In the genomic region with DNA sequence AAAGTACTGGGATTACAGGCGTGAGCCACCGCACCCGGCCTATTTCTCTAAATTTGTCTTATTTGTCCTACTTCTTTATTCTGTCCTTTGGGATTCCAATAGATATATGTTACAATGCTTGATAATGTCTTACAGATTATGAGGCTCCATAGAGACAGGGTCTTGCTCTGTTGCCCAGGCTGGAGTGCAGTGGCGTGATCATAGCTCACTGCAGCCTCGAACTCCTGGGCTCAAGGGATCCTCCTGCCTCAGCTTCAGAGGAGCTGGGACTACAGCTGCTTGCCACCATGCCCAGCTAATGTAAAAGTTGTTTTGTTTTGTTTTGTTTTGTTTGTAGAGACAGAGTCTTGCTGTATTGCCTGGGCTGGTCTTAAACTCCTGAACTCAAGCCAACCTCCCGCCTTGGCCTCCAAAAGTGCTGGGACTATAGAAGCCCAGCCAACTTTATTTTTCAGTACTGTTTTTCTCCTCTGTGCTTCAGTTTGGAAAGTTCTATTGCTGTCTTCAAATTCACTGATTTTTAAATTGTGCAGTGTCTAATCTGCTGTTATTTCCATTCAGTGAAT, we compare ENCODE assay signal across 19 cellular contexts. TPM values are rescaled to one million over a fixed set of nuclear protein-coding genes. Genes with fewer than 3 reads are reported as not detected.
DNase-seq lines count a peak whose midpoint lies in the region; ATAC-seq, FAIRE-seq and TF ChIP-seq lines count a peak whose summit lies in the region.
"Had no signal": no experiment of that assay in that cellular context is flagged by ENCODE, and none has a peak within 500 bp of the region (broad histone marks: within the 10 kb centered on the region; RNA-seq: fewer than 3 reads in every experiment).

No MANE protein-coding gene starts in this region.

- FAIRE-seq in K562 (lab: Jason Lieb, UNC) = no peak
- FAIRE-seq: GM19239, H1 had no signal

- no peak for TF ChIP-seq RAD21 in K562 (CRISPR knock-in tag; conservative IDR thresholded peaks at IDR 0.05 in 1 of 2, IDR thresholded peaks at IDR 0.05 in 1 of 2)

- no peak overlapping the region for H3K4me3 Mint-ChIP-seq in nephron
- H3K4me3 Mint-ChIP-seq in endodermal cell = no peak overlapping the region
- H3K4me3 Mint-ChIP-seq: CD8-positive, alpha-beta memory T cell; HFFc6 had no signal

- no peak for TF ChIP-seq POLR2A in K562 (conservative IDR thresholded peaks at IDR 0.05)

- no peak overlapping the region for H3K4me2 ChIP-seq in K562 (ENCODE audit: insufficient read depth, low read length)
- H3K4me2 ChIP-seq: BLaER1 had no signal

- CTCF ChIA-PET in HEK293 (lab: Yijun Ruan, JAX) (interaction anchor here (4.6 kb wide), 1 partner anchor 10 kb away, joined by 23 read pairs; a partner anchor contains a TSS), K562 (lab: Yijun Ruan, JAX; ENCODE audit: low intra/inter-chr PET ratio) (no interaction called here)

- BruUV-seq in K562 (replicated peaks; lab: Mats Ljungman, UMichigan) = no TSS peak

- peaks cover 11% of the 10 kb centered on the region for H3K27me3 Mint-ChIP-seq in nephron (ENCODE audit: low read depth)
- H3K27me3 Mint-ChIP-seq in endodermal cell (ENCODE audit: insufficient read depth) = peaks cover 12% of the 10 kb centered on the region
- H3K27me3 Mint-ChIP-seq: CD8-positive, alpha-beta memory T cell had no signal

- peaks cover 28% of the 10 kb centered on the region for H3K4me1 Mint-ChIP-seq in nephron
- no peaks in the 10 kb centered on the region for H3K4me1 Mint-ChIP-seq in endodermal cell
- H3K4me1 Mint-ChIP-seq: CD8-positive, alpha-beta memory T cell had no signal

- no peak for ATAC-seq in Right ventricle myocardium superior (ENCODE audit: poor library complexity)
- ATAC-seq in K562 = no peak
- ATAC-seq in HG03521 (IDR thresholded peaks at IDR 0.05; ENCODE audit: unreplicated experiment) = no peak

- H3K4me1 ChIP-seq in HEK293 (ENCODE audit: control insufficient read depth, insufficient read depth, low read length) (no peaks in the 10 kb centered on the region; the same call in 1 of the 2 replicates), K562 (replicated peaks in 1 of 2; ENCODE audit: control insufficient read depth in 2 of 2, insufficient read depth in 2 of 2, low read length in 2 of 2) (peaks cover 0 to 9% of the 10 kb centered on the region in 2 experiments; a peak in 2 of 5 replicates), endodermal cell (ENCODE audit: control insufficient read depth, insufficient read depth, low read length) (no peaks in the 10 kb centered on the region)
- H3K4me1 ChIP-seq: Caco-2 had no signal

- no peaks in the 10 kb centered on the region; the same call in 1 of the 2 replicates for H4K20me1 ChIP-seq in K562 (replicated peaks; ENCODE audit: control insufficient read depth, insufficient read depth, low read length)

- H3K4me3 ChIP-seq in HEK293 (ENCODE audit: low read depth, low read length) (no peak overlapping the region), K562 (no peak overlapping the region), endodermal cell (ENCODE audit: low read length) (no peak overlapping the region)
- H3K4me3 ChIP-seq: BLaER1, HAP-1 had no signal

- POLR2A ChIA-PET in HEK293 (lab: Yijun Ruan, JAX) (no interaction called here), K562 (lab: Yijun Ruan, JAX) (no interaction called here)

- in situ Hi-C loops in K562 (cut with MboI) = no loop called here

- intact Hi-C loops in Right ventricle myocardium superior (cut with DNase I) (no loop called here), cardiac septum (cut with DNase I) (no loop called here), K562 (cut with micrococcal nuclease) (no loop called here)

- no peak overlapping the region for H2AFZ ChIP-seq in K562 (ENCODE audit: low read depth, low read length)

- no peaks in the 10 kb centered on the region for H3K9me3 Mint-ChIP-seq in nephron
- no peaks in the 10 kb centered on the region for H3K9me3 Mint-ChIP-seq in endodermal cell
- H3K9me3 Mint-ChIP-seq: CD8-positive, alpha-beta memory T cell; HFFc6 had no signal

- no peak overlapping the region for H3K9ac ChIP-seq in K562 (ENCODE audit: insufficient read depth in 1 of 2, low read depth in 2 of 2, low read length in 2 of 2)
- no peak overlapping the region for H3K9ac ChIP-seq in endodermal cell (ENCODE audit: extremely low read depth, low read length, poor library complexity, severe bottlenecking)
- H3K9ac ChIP-seq: BLaER1 had no signal

- no peak for TF ChIP-seq EP300 in K562 (IDR thresholded peaks at IDR 0.05; ENCODE audit: low read length)

- H3K36me3 Mint-ChIP-seq in nephron (ENCODE audit: low read depth) (no peaks in the 10 kb centered on the region), endodermal cell (ENCODE audit: low read depth) (no peaks in the 10 kb centered on the region)
- H3K36me3 Mint-ChIP-seq: CD8-positive, alpha-beta memory T cell had no signal

- 94% methylated on average over 6 of the region's 6 CpGs for WGBS in K562 (ENCODE audit: insufficient coverage, low coverage, missing lambda C conversion rate)
- 87 to 96% methylated on average over 3 to 6 of the region's 6 CpGs for WGBS in endodermal cell (ENCODE audit: insufficient coverage in 1 of 2, insufficient read length in 1 of 2), 2 experiments

- H3K9me1 ChIP-seq in K562 (ENCODE audit: control insufficient read depth, insufficient read depth, low read length) = peaks cover 5% of the 10 kb centered on the region

- H3K27ac ChIP-seq in HEK293 (ENCODE audit: extremely low read depth, low read depth, low read length) = no peak overlapping the region
- H3K27ac ChIP-seq in K562 (ENCODE audit: extremely low read depth, low read depth, low read length) = no peak overlapping the region
- no peak overlapping the region for H3K27ac ChIP-seq in endodermal cell (ENCODE audit: low read depth, low read length)
- H3K27ac ChIP-seq: BLaER1, HL-60 had no signal

- no peak for TF ChIP-seq CTCF in HEK293 (tag by site-specific recombination; IDR thresholded peaks at IDR 0.05)
- no peak for TF ChIP-seq CTCF in K562 (IDR thresholded peaks at IDR 0.05 in 2 of 3, conservative IDR thresholded peaks at IDR 0.05 in 1 of 3; ENCODE audit: insufficient read depth in 2 of 3, low read depth in 1 of 3, low read length in 3 of 3)
- TF ChIP-seq CTCF in nephron (IDR thresholded peaks at IDR 0.05; ENCODE audit: unreplicated experiment in 3 of 3) = no peak
- no peak for TF ChIP-seq CTCF in endodermal cell (conservative IDR thresholded peaks at IDR 0.05)

- H3K79me2 ChIP-seq in K562 (ENCODE audit: control insufficient read depth, insufficient read depth, low read length) = no peaks in the 10 kb centered on the region

- H3K36me3 ChIP-seq in HEK293 (ENCODE audit: control insufficient read depth in 2 of 2, insufficient read depth in 1 of 2, low read length in 2 of 2) (no peaks in the 10 kb centered on the region; a peak in 1 of 3 replicates), K562 (ENCODE audit: control insufficient read depth, insufficient read depth, low read length) (no peaks in the 10 kb centered on the region), endodermal cell (ENCODE audit: control insufficient read depth, insufficient read depth, low read length) (no peaks in the 10 kb centered on the region)
- H3K36me3 ChIP-seq: HAP-1 had no signal

- no peaks in the 10 kb centered on the region for H3K27me3 ChIP-seq in K562 (ENCODE audit: control insufficient read depth in 2 of 2, insufficient read depth in 2 of 2, low read length in 2 of 2)
- H3K27me3 ChIP-seq in endodermal cell (ENCODE audit: control insufficient read depth, insufficient read depth, low read length, poor library complexity, severe bottlenecking) = no peaks in the 10 kb centered on the region
- H3K27me3 ChIP-seq: BLaER1 had no signal

- H3K27ac Mint-ChIP-seq in nephron (peak overlapping the region in 2 of 3 experiments; percentile 27 to 34), endodermal cell (no peak overlapping the region)
- H3K27ac Mint-ChIP-seq: CD8-positive, alpha-beta memory T cell; HFFc6 had no signal

- H3K9me3 ChIP-seq in HEK293 (ENCODE audit: control insufficient read depth, insufficient read depth, low read depth, low read length) = no peaks in the 10 kb centered on the region
- H3K9me3 ChIP-seq in K562 (replicated peaks; ENCODE audit: control insufficient read depth, insufficient read depth, low read depth, low read length) = no peaks in the 10 kb centered on the region
- no peaks in the 10 kb centered on the region for H3K9me3 ChIP-seq in endodermal cell (ENCODE audit: control insufficient read depth, low read length)
- H3K9me3 ChIP-seq: BLaER1, Caco-2, HAP-1 had no signal

- DNase-seq in Right ventricle myocardium superior = peak; percentile 54
- no peak for DNase-seq in cardiac septum (ENCODE audit: low spot score)
- no peak for DNase-seq in K562 (ENCODE audit: extremely low read depth in 1 of 4, low spot score in 3 of 4)
- no peak for DNase-seq in endodermal cell
- no peak for DNase-seq in RPMI8226
- DNase-seq: 8988T; AML-193; Caco-2; CD8-positive, alpha-beta memory T cell; GF-D8; HFFc6 had no signal

RNA-seq across cellular contexts. Expression of a gene that starts 10.3 kb away (rescaled TPM):
- 9.3 TPM for total RNA-seq in Right ventricle myocardium superior
- total RNA-seq in cardiac septum = 8.1 TPM
- 17.2 and 53.9 TPM in 2 replicates for total RNA-seq in K562 (2011; cell fraction: chromatin; rRNA removed; ENCODE audit: low replicate concordance)
- total RNA-seq in K562 (2011; cell fraction: nucleolus; rRNA removed) = 37.9 and 41.4 TPM in 2 replicates
- 20.8 and 22.1 TPM in 2 replicates for total RNA-seq in K562 (2011; cell fraction: nucleoplasm; rRNA removed)
- 15.8 and 17.1 TPM in 2 replicates for total RNA-seq in K562 (2014; rRNA removed)
- 2.5 and 3.5 TPM in 2 replicates for total RNA-seq in K562 (2014; rRNA removed; fragmentation: Illumina TruSeq; extraction: Trizol)
- 4.3 and 5.0 TPM in 2 replicates for total RNA-seq in K562 (2015; rRNA removed; fragmentation: Illumina TruSeq; extraction: Trizol)
- 22.3 and 28.1 TPM in 2 replicates for total RNA-seq in K562 (2021)
- 4.6 and 6.5 TPM in 2 replicates for polyA plus RNA-seq in K562 (2011; rRNA removed)
- polyA plus RNA-seq in K562 (2011; cell fraction: cytosol; rRNA removed) = 3.9 and 14.6 TPM in 2 replicates
- polyA plus RNA-seq in K562 (2011; cell fraction: nucleus; rRNA removed) = 28.4 and 73.6 TPM in 2 replicates
- 9.4 and 11.3 TPM in 2 replicates for polyA plus RNA-seq in K562 (2012)
- polyA plus RNA-seq in K562 (2014; fragmentation: Illumina TruSeq; extraction: Trizol) = 10.3 and 11.7 TPM in 2 replicates
- polyA plus RNA-seq in K562 (2014; fragmentation: Nextera tagmentation; extraction: Ambion mirVana) = under 1 TPM; 0.15 to 0.59 TPM
- 14.2 and 15.6 TPM in 2 replicates for polyA plus RNA-seq in K562 (2014; rRNA removed)
- 2.5 and 3.7 TPM in 2 replicates for polyA minus RNA-seq in K562 (2011; rRNA and poly(A)+ RNA removed)
- 8.7 and 9.4 TPM in 2 replicates for polyA minus RNA-seq in K562 (2011; cell fraction: cytosol; rRNA and poly(A)+ RNA removed)
- 11.3 and 11.8 TPM in 2 replicates for polyA minus RNA-seq in K562 (2011; cell fraction: nucleus; rRNA and poly(A)+ RNA removed)
- total RNA-seq in endodermal cell = 1 to 10 TPM; 2.2 to 2.6 TPM
- 36.5 TPM for polyA plus RNA-seq in endodermal cell (2013, experiment 1 of 2)
- polyA plus RNA-seq in endodermal cell (2013, experiment 2 of 2) = 28.4 TPM

RNA-seq across cellular contexts. Expression of a gene that starts 13.7 kb away (rescaled TPM):
- total RNA-seq in Right ventricle myocardium superior = 28.5 TPM
- 36.2 TPM for total RNA-seq in cardiac septum
- total RNA-seq in K562 (2011; cell fraction: chromatin; rRNA removed; ENCODE audit: low replicate concordance) = 26.1 and 92.6 TPM in 2 replicates
- total RNA-seq in K562 (2011; cell fraction: nucleolus; rRNA removed) = 53.0 and 61.9 TPM in 2 replicates
- 24.8 and 33.5 TPM in 2 replicates for total RNA-seq in K562 (2011; cell fraction: nucleoplasm; rRNA removed)
- total RNA-seq in K562 (2014; rRNA removed) = 22.6 and 27.5 TPM in 2 replicates
- 7.2 and 11.4 TPM in 2 replicates for total RNA-seq in K562 (2014; rRNA removed; fragmentation: Illumina TruSeq; extraction: Trizol)
- 17.1 and 17.3 TPM in 2 replicates for total RNA-seq in K562 (2015; rRNA removed; fragmentation: Illumina TruSeq; extraction: Trizol)
- total RNA-seq in K562 (2021) = 31.3 and 35.3 TPM in 2 replicates
- 15.9 and 16.5 TPM in 2 replicates for polyA plus RNA-seq in K562 (2011; rRNA removed)
- 12.4 and 42.3 TPM in 2 replicates for polyA plus RNA-seq in K562 (2011; cell fraction: cytosol; rRNA removed)
- polyA plus RNA-seq in K562 (2011; cell fraction: nucleus; rRNA removed) = 30.8 and 82.9 TPM in 2 replicates
- 22.2 and 29.8 TPM in 2 replicates for polyA plus RNA-seq in K562 (2012)
- 29.9 and 31.2 TPM in 2 replicates for polyA plus RNA-seq in K562 (2014; fragmentation: Illumina TruSeq; extraction: Trizol)
- polyA plus RNA-seq in K562 (2014; fragmentation: Nextera tagmentation; extraction: Ambion mirVana) = under 1 TPM; 0.35 to 0.38 TPM
- polyA plus RNA-seq in K562 (2014; rRNA removed) = 21.4 and 21.6 TPM in 2 replicates
- 7.8 and 14.8 TPM in 2 replicates for polyA minus RNA-seq in K562 (2011; rRNA and poly(A)+ RNA removed)
- 22.0 and 24.6 TPM in 2 replicates for polyA minus RNA-seq in K562 (2011; cell fraction: cytosol; rRNA and poly(A)+ RNA removed)
- 21.4 and 31.9 TPM in 2 replicates for polyA minus RNA-seq in K562 (2011; cell fraction: nucleus; rRNA and poly(A)+ RNA removed)
- 10 to 100 TPM; 45.0 to 61.8 TPM for total RNA-seq in endodermal cell
- polyA plus RNA-seq in endodermal cell (2013, experiment 1 of 2) = 47.1 TPM
- 48.9 TPM for polyA plus RNA-seq in endodermal cell (2013, experiment 2 of 2)

RNA-seq across cellular contexts. Expression of a gene that starts 19.5 kb away (rescaled TPM):
- total RNA-seq in Right ventricle myocardium superior = 83.6 TPM
- total RNA-seq in cardiac septum = 128 TPM
- total RNA-seq in K562 (2011; cell fraction: chromatin; rRNA removed; ENCODE audit: low replicate concordance) = 15.2 and 53.0 TPM in 2 replicates
- total RNA-seq in K562 (2011; cell fraction: nucleolus; rRNA removed) = 19.7 and 21.4 TPM in 2 replicates
- total RNA-seq in K562 (2011; cell fraction: nucleoplasm; rRNA removed) = 13.7 and 15.3 TPM in 2 replicates
- total RNA-seq in K562 (2014; rRNA removed) = 2.8 and 2.9 TPM in 2 replicates
- total RNA-seq in K562 (2014; rRNA removed; fragmentation: Illumina TruSeq; extraction: Trizol) = 0.47 and 0.64 TPM in 2 replicates
- total RNA-seq in K562 (2015; rRNA removed; fragmentation: Illumina TruSeq; extraction: Trizol) = 1.7 and 2.5 TPM in 2 replicates
- 4.4 TPM in 2 replicates for total RNA-seq in K562 (2021)
- polyA plus RNA-seq in K562 (2011; rRNA removed) = 9.8 and 11.9 TPM in 2 replicates
- 4.9 and 9.8 TPM in 2 replicates for polyA plus RNA-seq in K562 (2011; cell fraction: cytosol; rRNA removed)
- polyA plus RNA-seq in K562 (2011; cell fraction: nucleus; rRNA removed) = 96.7 and 310 TPM in 2 replicates
- 4.9 and 6.6 TPM in 2 replicates for polyA plus RNA-seq in K562 (2012)
- polyA plus RNA-seq in K562 (2014; fragmentation: Illumina TruSeq; extraction: Trizol) = 2.4 and 3.1 TPM in 2 replicates
- under 1 TPM; 0.04 to 0.11 TPM for polyA plus RNA-seq in K562 (2014; fragmentation: Nextera tagmentation; extraction: Ambion mirVana)
- polyA plus RNA-seq in K562 (2014; rRNA removed) = 6.6 and 9.1 TPM in 2 replicates
- 5.3 and 14.2 TPM in 2 replicates for polyA minus RNA-seq in K562 (2011; rRNA and poly(A)+ RNA removed)
- polyA minus RNA-seq in K562 (2011; cell fraction: cytosol; rRNA and poly(A)+ RNA removed) = 2.5 and 5.4 TPM in 2 replicates
- polyA minus RNA-seq in K562 (2011; cell fraction: nucleus; rRNA and poly(A)+ RNA removed) = 15.4 and 24.0 TPM in 2 replicates
- under 1 TPM; 0.86 to 1.00 TPM for total RNA-seq in endodermal cell
- polyA plus RNA-seq in endodermal cell (2013, experiment 1 of 2) = 6.2 TPM
- polyA plus RNA-seq in endodermal cell (2013, experiment 2 of 2) = 5.3 TPM

RNA-seq across cellular contexts. Expression of a gene that starts 34.7 kb away (rescaled TPM):
- total RNA-seq in Right ventricle myocardium superior (39.2 TPM), cardiac septum (31.9 TPM), K562 (2014; rRNA removed) (25.2 and 27.6 TPM in 2 replicates), K562 (2014; rRNA removed; fragmentation: Illumina TruSeq; extraction: Trizol) (1.8 and 3.3 TPM in 2 replicates), K562 (2015; rRNA removed; fragmentation: Illumina TruSeq; extraction: Trizol) (13.0 and 13.9 TPM in 2 replicates), K562 (2021) (24.5 and 28.3 TPM in 2 replicates), endodermal cell (10 to 100 TPM; 21.7 to 31.0 TPM)
- total RNA-seq in K562 (2011; cell fraction: chromatin; rRNA removed; ENCODE audit: low replicate concordance) = 13.5 and 50.0 TPM in 2 replicates
- 63.0 and 73.5 TPM in 2 replicates for total RNA-seq in K562 (2011; cell fraction: nucleolus; rRNA removed)
- total RNA-seq in K562 (2011; cell fraction: nucleoplasm; rRNA removed) = 36.1 and 46.0 TPM in 2 replicates
- polyA plus RNA-seq in K562 (2011; rRNA removed) (9.1 and 10.3 TPM in 2 replicates), K562 (2014; fragmentation: Illumina TruSeq; extraction: Trizol) (4.7 and 13.5 TPM in 2 replicates), K562 (2014; fragmentation: Nextera tagmentation; extraction: Ambion mirVana) (under 1 TPM; 0.08 to 0.13 TPM), K562 (2014; rRNA removed) (23.8 and 27.2 TPM in 2 replicates)
- 9.9 and 48.3 TPM in 2 replicates for polyA plus RNA-seq in K562 (2011; cell fraction: cytosol; rRNA removed)
- 48.7 and 101 TPM in 2 replicates for polyA plus RNA-seq in K562 (2011; cell fraction: nucleus; rRNA removed)
- polyA plus RNA-seq in K562 (2012) = 16.9 and 38.4 TPM in 2 replicates
- polyA minus RNA-seq in K562 (2011; rRNA and poly(A)+ RNA removed) = 1.5 and 4.3 TPM in 2 replicates
- polyA minus RNA-seq in K562 (2011; cell fraction: cytosol; rRNA and poly(A)+ RNA removed) = 16.0 and 22.0 TPM in 2 replicates
- polyA minus RNA-seq in K562 (2011; cell fraction: nucleus; rRNA and poly(A)+ RNA removed) = 17.6 and 17.8 TPM in 2 replicates
- polyA plus RNA-seq in endodermal cell (2013, experiment 1 of 2) = 34.6 TPM
- polyA plus RNA-seq in endodermal cell (2013, experiment 2 of 2) = 33.7 TPM

RNA-seq across cellular contexts. Expression of a gene that starts 36.4 kb away (rescaled TPM):
- 7.0 TPM for total RNA-seq in Right ventricle myocardium superior
- 5.8 TPM for total RNA-seq in cardiac septum
- total RNA-seq in K562 (2011; cell fraction: chromatin; rRNA removed; ENCODE audit: low replicate concordance) = 4.0 and 8.2 TPM in 2 replicates
- 6.7 and 7.8 TPM in 2 replicates for total RNA-seq in K562 (2011; cell fraction: nucleolus; rRNA removed)
- total RNA-seq in K562 (2011; cell fraction: nucleoplasm; rRNA removed) = 4.4 and 5.1 TPM in 2 replicates
- total RNA-seq in K562 (2014; rRNA removed) = 2.4 and 3.1 TPM in 2 replicates
- total RNA-seq in K562 (2014; rRNA removed; fragmentation: Illumina TruSeq; extraction: Trizol) = 2.0 and 2.2 TPM in 2 replicates
- 3.8 and 4.2 TPM in 2 replicates for total RNA-seq in K562 (2015; rRNA removed; fragmentation: Illumina TruSeq; extraction: Trizol)
- 4.0 and 4.2 TPM in 2 replicates for total RNA-seq in K562 (2021)
- polyA plus RNA-seq in K562 (2011; rRNA removed) = 0.85 and 1.8 TPM in 2 replicates
- polyA plus RNA-seq in K562 (2011; cell fraction: cytosol; rRNA removed) = 0.83 and 3.0 TPM in 2 replicates
- polyA plus RNA-seq in K562 (2011; cell fraction: nucleus; rRNA removed) = 1.4 and 2.9 TPM in 2 replicates
- polyA plus RNA-seq in K562 (2012) = 3.2 and 5.4 TPM in 2 replicates
- polyA plus RNA-seq in K562 (2014; fragmentation: Illumina TruSeq; extraction: Trizol) = 2.4 and 2.5 TPM in 2 replicates
- polyA plus RNA-seq in K562 (2014; fragmentation: Nextera tagmentation; extraction: Ambion mirVana) = under 1 TPM; 0.85 to 0.97 TPM
- 2.1 and 2.9 TPM in 2 replicates for polyA plus RNA-seq in K562 (2014; rRNA removed)
- 1.6 and 3.6 TPM in 2 replicates for polyA minus RNA-seq in K562 (2011; rRNA and poly(A)+ RNA removed)
- 1.5 and 2.9 TPM in 2 replicates for polyA minus RNA-seq in K562 (2011; cell fraction: cytosol; rRNA and poly(A)+ RNA removed)
- 1.7 and 2.8 TPM in 2 replicates for polyA minus RNA-seq in K562 (2011; cell fraction: nucleus; rRNA and poly(A)+ RNA removed)
- 1 to 10 TPM; 1.4 to 2.1 TPM for total RNA-seq in endodermal cell
- polyA plus RNA-seq in endodermal cell (2013, experiment 1 of 2) = 1.9 TPM
- 1.4 TPM for polyA plus RNA-seq in endodermal cell (2013, experiment 2 of 2)
